ENCODE assay signal across 23 cellular contexts in the genomic region with DNA sequence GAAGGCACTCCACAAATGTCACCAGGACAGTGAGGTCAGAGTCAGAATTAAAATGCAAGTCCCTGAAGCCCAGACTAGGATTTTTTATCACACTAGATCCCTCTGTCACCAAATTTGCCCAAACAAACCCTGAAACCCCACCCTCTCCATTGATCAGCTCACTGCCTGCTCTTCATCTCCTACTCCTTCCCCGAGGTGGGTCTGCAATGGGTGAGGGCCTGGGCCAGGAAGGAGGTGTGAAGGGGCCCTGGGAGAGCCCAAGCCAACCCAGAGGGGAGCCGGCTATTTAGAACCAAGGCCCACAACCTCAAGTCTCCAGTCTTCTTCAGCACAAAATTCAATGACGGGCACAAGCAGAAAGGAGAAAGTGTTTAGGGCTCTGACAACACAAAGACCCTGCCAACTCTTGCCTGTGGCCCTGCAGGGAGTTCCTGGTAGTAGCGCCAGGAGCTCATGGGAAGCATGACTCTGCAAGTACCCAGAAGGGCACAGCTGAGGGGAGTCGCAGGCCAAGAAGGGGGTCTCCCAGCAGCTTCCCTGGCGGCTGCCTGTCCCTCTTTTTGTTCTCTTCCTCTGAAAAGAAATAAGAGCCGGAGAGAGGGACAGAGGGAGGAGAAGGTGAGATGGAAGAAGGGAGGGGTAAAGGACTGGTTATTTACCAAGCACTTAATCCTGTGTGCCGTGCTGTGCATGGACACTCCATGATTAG. TPM values are rescaled to one million over a fixed set of nuclear protein-coding genes. Genes with fewer than 3 reads are reported as not detected.
"Had no signal": no experiment of that assay in that cellular context is flagged by ENCODE, and none has a peak within 500 bp of the region (broad histone marks: within the 10 kb centered on the region; RNA-seq: fewer than 3 reads in every experiment).

No MANE protein-coding gene starts in this region.

- H3K4me3 Mint-ChIP-seq: activated CD4-positive, alpha-beta memory T cell treated with anti-CD3 and anti-CD28 coated beads, Interleukin-2, amount 10 ng/mL, durations not matched to agents 7 days and 5 days; activated naive CD8-positive, alpha-beta T cell treated with anti-CD3 and anti-CD28 coated beads for 36 hours; neural progenitor cell; stimulated activated memory B cell treated with anti-CD40 and anti-IgM and Interleukin-4, amounts not matched to agents 10 μg/mL and 1 μg/mL and 100 μg/mL, for 72 hours; T-helper 17 cell; WTC11 had no signal

- DNase-seq: activated CD4-positive, alpha-beta memory T cell treated with anti-CD3 and anti-CD28 coated beads, Interleukin-2, amount 10 ng/mL, durations not matched to agents 7 days and 5 days; activated CD4-positive, alpha-beta T cell treated with anti-CD3 and anti-CD28 coated beads for 4 hours; activated naive CD8-positive, alpha-beta T cell treated with anti-CD3 and anti-CD28 coated beads for 36 hours; amygdala; body of pancreas; central memory CD4-positive, alpha-beta T cell; cortex of kidney; effector memory CD4-positive, alpha-beta T cell; heart right ventricle; left colon; lower lobe of right lung; midbrain; pancreas; T-helper 17 cell; thyroid gland; uterus had no signal

- H3K9me3 Mint-ChIP-seq: activated CD4-positive, alpha-beta memory T cell treated with anti-CD3 and anti-CD28 coated beads, Interleukin-2, amount 10 ng/mL, durations not matched to agents 7 days and 5 days; activated naive CD8-positive, alpha-beta T cell treated with anti-CD3 and anti-CD28 coated beads for 36 hours; stimulated activated memory B cell treated with anti-CD40 and anti-IgM and Interleukin-4, amounts not matched to agents 10 μg/mL and 1 μg/mL and 100 μg/mL, for 72 hours had no signal

- H3K27ac Mint-ChIP-seq: activated CD4-positive, alpha-beta memory T cell treated with anti-CD3 and anti-CD28 coated beads, Interleukin-2, amount 10 ng/mL, durations not matched to agents 7 days and 5 days; activated naive CD8-positive, alpha-beta T cell treated with anti-CD3 and anti-CD28 coated beads for 36 hours; stimulated activated memory B cell treated with anti-CD40 and anti-IgM and Interleukin-4, amounts not matched to agents 10 μg/mL and 1 μg/mL and 100 μg/mL, for 72 hours; T-helper 17 cell; WTC11 had no signal

- H2AFZ ChIP-seq: neural progenitor cell had no signal

- H3K4me3 ChIP-seq: body of pancreas, heart right ventricle, lower lobe of right lung, neural progenitor cell, pancreas, thyroid gland, uterus had no signal

- H3K27me3 ChIP-seq: body of pancreas, heart right ventricle, pancreas, thyroid gland, uterus had no signal

- H3K27ac ChIP-seq: body of pancreas, heart right ventricle, lower lobe of right lung, neural progenitor cell, pancreas, thyroid gland, uterus had no signal

- H3K4me2 ChIP-seq: neural progenitor cell had no signal

- H3K36me3 ChIP-seq: heart right ventricle, lower lobe of right lung, neural progenitor cell, pancreas, thyroid gland, uterus had no signal

- H3K9me3 ChIP-seq: body of pancreas, lower lobe of right lung, pancreas, thyroid gland, uterus had no signal

- ATAC-seq: body of pancreas; left colon; lower lobe of right lung; pancreas; stimulated activated memory B cell treated with anti-CD40 and anti-IgM and Interleukin-4, amounts not matched to agents 10 μg/mL and 1 μg/mL and 100 μg/mL, for 72 hours; T-helper 17 cell; WTC11 had no signal

- H3K4me1 ChIP-seq: body of pancreas, heart right ventricle, lower lobe of right lung, pancreas, thyroid gland, uterus had no signal

- H3K4me1 Mint-ChIP-seq: activated CD4-positive, alpha-beta memory T cell treated with anti-CD3 and anti-CD28 coated beads, Interleukin-2, amount 10 ng/mL, durations not matched to agents 7 days and 5 days; activated naive CD8-positive, alpha-beta T cell treated with anti-CD3 and anti-CD28 coated beads for 36 hours; stimulated activated memory B cell treated with anti-CD40 and anti-IgM and Interleukin-4, amounts not matched to agents 10 μg/mL and 1 μg/mL and 100 μg/mL, for 72 hours; T-helper 17 cell had no signal

- H3K9ac ChIP-seq: neural progenitor cell had no signal

- H3K36me3 Mint-ChIP-seq: activated naive CD8-positive, alpha-beta T cell treated with anti-CD3 and anti-CD28 coated beads for 36 hours; neural progenitor cell; stimulated activated memory B cell treated with anti-CD40 and anti-IgM and Interleukin-4, amounts not matched to agents 10 μg/mL and 1 μg/mL and 100 μg/mL, for 72 hours had no signal

RNA-seq across cellular contexts. Expression of a gene that starts 5.5 kb away (rescaled TPM):
- total RNA-seq: activated CD4-positive, alpha-beta memory T cell treated with anti-CD3 and anti-CD28 coated beads, Interleukin-2, amount 10 ng/mL, durations not matched to agents 7 days and 5 days; activated naive CD8-positive, alpha-beta T cell treated with anti-CD3 and anti-CD28 coated beads for 36 hours; body of pancreas; fibroblast of lung; frontal cortex; heart right ventricle; lower lobe of right lung; myocyte; renal cortical epithelial cell; thyroid gland; uterus; WTC11 had no signal
- polyA plus RNA-seq: fibroblast of lung, heart right ventricle had no signal
